Comparison of ENCODE assay signal across 31 cellular contexts in the genomic region with DNA sequence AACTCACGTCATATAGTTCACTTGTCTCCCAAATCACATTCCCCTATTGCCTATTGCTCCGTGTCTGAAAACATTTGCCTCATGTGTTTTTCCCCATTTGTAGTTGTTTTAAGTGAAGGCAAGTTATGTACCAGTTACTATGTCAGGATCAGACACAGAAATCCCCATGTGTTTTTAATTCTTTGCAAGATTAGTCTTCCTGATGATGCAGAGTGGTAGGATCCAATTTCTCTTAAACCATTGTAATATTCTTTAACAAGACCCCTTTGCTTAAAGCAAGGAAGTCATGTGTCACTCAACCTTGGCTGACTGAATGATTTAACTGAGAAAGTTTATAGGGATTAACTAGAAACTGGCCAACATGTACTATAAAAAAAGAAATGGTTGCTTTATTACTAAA.
"Had no signal": no experiment of that assay in that cellular context is flagged by ENCODE, and none has a peak within 500 bp of the region (broad histone marks: within the 10 kb centered on the region; RNA-seq: fewer than 3 reads in every experiment).

No MANE protein-coding gene starts in this region.

- H3K27me3 ChIP-seq: adrenal gland, body of pancreas, brain microvascular endothelial cell, breast epithelium had no signal

- H3K36me3 ChIP-seq: adrenal gland, brain microvascular endothelial cell, breast epithelium had no signal

- H3K4me1 ChIP-seq: adrenal gland, body of pancreas, breast epithelium had no signal

- H3K27ac ChIP-seq: adrenal gland, body of pancreas, brain microvascular endothelial cell, breast epithelium, VCaP had no signal

- DNase-seq: activated B cell treated with CpG ODN at 0.5 μM for 24 hours; activated CD4-positive, alpha-beta memory T cell treated with anti-CD3 and anti-CD28 coated beads for 36 hours; activated CD4-positive, alpha-beta T cell treated with anti-CD3 and anti-CD28 coated beads for 4 hours; activated CD4-positive, alpha-beta T cell treated with anti-CD3 and anti-CD28 coated beads, Interleukin-2, amount 50 U/mL, for 1 hour; activated CD4-positive, alpha-beta T cell treated with anti-CD3 and anti-CD28 coated beads, Interleukin-2, amount 50 U/mL, for 4 hours; activated CD4-positive, CD25-positive, alpha-beta regulatory T cell treated with anti-CD3 and anti-CD28 coated beads, Interleukin-2, amount 50 U/mL, for 72 hours; activated CD8-positive, alpha-beta memory T cell treated with anti-CD3 and anti-CD28 coated beads, Interleukin-2, amount 50 U/mL, for 4 hours; activated CD8-positive, alpha-beta T cell treated with anti-CD3 and anti-CD28 coated beads for 36 hours; activated effector memory CD4-positive, alpha-beta T cell treated with anti-CD3 and anti-CD28 coated beads, Interleukin-2, amount 50 U/mL, for 16 hours; activated gamma-delta T cell treated with Interleukin-2 at 50 U/mL for 16 hours; activated naive CD4-positive, alpha-beta T cell; activated naive CD4-positive, alpha-beta T cell treated with anti-CD3 and anti-CD28 coated beads for 36 hours; activated naive CD4-positive, alpha-beta T cell treated with anti-CD3 and anti-CD28 coated beads, Interleukin-2, amount 50 U/mL, for 16 hours; activated naive CD8-positive, alpha-beta T cell treated with anti-CD3 and anti-CD28 coated beads for 36 hours; activated T-cell treated with anti-CD3 and anti-CD28 coated beads for 4 hours; activated T-cell treated with anti-CD3 and anti-CD28 coated beads, Interleukin-2, amount 50 U/mL, for 1 hour; activated T-cell treated with anti-CD3 and anti-CD28 coated beads, Interleukin-2, amount 50 U/mL, for 4 hours; activated T-cell treated with anti-CD3 and anti-CD28 coated beads, Interleukin-2, amount 50 U/mL, for 72 hours; adrenal gland; amniotic stem cell; aorta; body of pancreas; brain microvascular endothelial cell; central memory CD4-positive, alpha-beta T cell; T-helper 1 cell; T-helper 2 cell; T-helper 9 cell had no signal

- H3K4me3 ChIP-seq: adrenal gland, body of pancreas, breast epithelium had no signal

- ATAC-seq: activated CD8-positive, alpha-beta T cell treated with anti-CD3 and anti-CD28 coated beads for 36 hours; activated naive CD4-positive, alpha-beta T cell treated with anti-CD3 and anti-CD28 coated beads, Interleukin-2, amount 50 U/mL, for 72 hours; activated T-cell treated with anti-CD3 and anti-CD28 coated beads, Interleukin-2, amount 50 U/mL, for 4 hours; activated T-cell treated with anti-CD3 and anti-CD28 coated beads, Interleukin-2, amount 50 U/mL, for 72 hours; activated T-helper 17 cell treated with anti-CD3 and anti-CD28 coated beads, Interleukin-2, amount 50 U/mL, for 72 hours; body of pancreas had no signal
